ENCODE assay signal across 1 cellular context in genomic region chr6:137512768-137513605, GRCh38.
TF ChIP-seq lines count a peak whose summit lies in the region.

No MANE protein-coding gene starts in this region.

TF ChIP-seq in WTC11, 78 proteins besides CTCF, POLR2A, EP300 and RAD21 (continued from another document):
- TF ChIP-seq ZSCAN18 (CRISPR knock-in tag; IDR thresholded peaks at IDR 0.05) (no peak), SMAD4 (CRISPR knock-in tag; IDR thresholded peaks at IDR 0.05) (no peak), ZNF121 (CRISPR knock-in tag; IDR thresholded peaks at IDR 0.05) (no peak), ATF3 (CRISPR knock-in tag; conservative IDR thresholded peaks at IDR 0.05) (no peak), PRRX2 (CRISPR knock-in tag; IDR thresholded peaks at IDR 0.05) (no peak), ZNF263 (CRISPR knock-in tag; IDR thresholded peaks at IDR 0.05; ENCODE audit: low read depth) (no peak)
TF ChIP-seq in WTC11: peak in this region for 0.
